In genomic region chr1:214420341-214420740, GRCh38 we compare ENCODE assay signal across 32 cellular contexts.
DNase-seq lines count a peak whose midpoint lies in the region; ATAC-seq and TF ChIP-seq lines count a peak whose summit lies in the region.
"Had no signal": no experiment of that assay in that cellular context is flagged by ENCODE, and none has a peak within 500 bp of the region (broad histone marks: within the 10 kb centered on the region; RNA-seq: fewer than 3 reads in every experiment).

No MANE protein-coding gene starts in this region.

- BruUV-seq in Caco-2 (replicated peaks; lab: Mats Ljungman, UMichigan): no TSS peak

- no peak overlapping the region for H3K4me3 ChIP-seq in Caco-2 (ENCODE audit: low read depth, low read length)
- no peak overlapping the region for H3K4me3 ChIP-seq in HUES64 (ENCODE audit: low read length)
- H3K4me3 ChIP-seq: A549, ascending aorta, esophagus muscularis mucosa, testis had no signal

- ATAC-seq in activated CD8-positive, alpha-beta T cell treated with anti-CD3 and anti-CD28 coated beads, Interleukin-2, amount 10 ng/mL, durations not matched to agents 7 days and 5 days: no peak
- ATAC-seq: A549; activated T-cell treated with anti-CD3 and anti-CD28 coated beads, Interleukin-2, amount 50 U/mL, for 4 hours; effector memory CD8-positive, alpha-beta T cell; naive thymus-derived CD8-positive, alpha-beta T cell; stimulated activated naive CD8-positive, alpha-beta T cell treated with anti-CD3 and anti-CD28 coated beads, Interleukin-15, Interleukin-2, amounts not matched to agents 100 U/mL and 50 U/mL, for 24 hours had no signal

- no peak for TF ChIP-seq CTCF in Caco-2 (IDR thresholded peaks at IDR 0.05; ENCODE audit: insufficient read depth in 1 of 2, low read depth in 1 of 2, low read length in 1 of 2, severe bottlenecking in 1 of 2, unreplicated experiment in 1 of 2)
- no peak for TF ChIP-seq CTCF in chondrocyte (IDR thresholded peaks at IDR 0.05)
- no peak for TF ChIP-seq CTCF in mesothelial cell of epicardium (IDR thresholded peaks at IDR 0.05; ENCODE audit: unreplicated experiment)

- H3K27me3 ChIP-seq in Caco-2 (replicated peaks; ENCODE audit: control insufficient read depth, insufficient read depth, low read length): no peaks in the 10 kb centered on the region
- no peaks in the 10 kb centered on the region for H3K27me3 ChIP-seq in HUES64 (ENCODE audit: insufficient read depth, low read length)
- H3K27me3 ChIP-seq: ascending aorta, esophagus muscularis mucosa, testis had no signal

- intact Hi-C loops in Caco-2 (cut with micrococcal nuclease; ENCODE audit: unreplicated experiment): no loop called here

- H3K27ac ChIP-seq in HUES64 (ENCODE audit: low read depth, low read length): peak overlapping the region; percentile 16
- H3K27ac ChIP-seq: A549, esophagus muscularis mucosa, testis, WERI-Rb-1 had no signal

- H3K36me3 ChIP-seq in Caco-2 (ENCODE audit: control insufficient read depth, insufficient read depth, low read length) (no peaks in the 10 kb centered on the region; the same call in 1 of the 2 replicates), HUES64 (ENCODE audit: insufficient read depth, low read length) (no peaks in the 10 kb centered on the region)
- H3K36me3 ChIP-seq: ascending aorta, esophagus muscularis mucosa, WERI-Rb-1 had no signal

- peaks cover 40% of the 10 kb centered on the region for H3K4me1 ChIP-seq in Caco-2
- peaks cover 44% of the 10 kb centered on the region for H3K4me1 ChIP-seq in HUES64 (ENCODE audit: insufficient read depth, low read length)

- POLR2A ChIA-PET in Caco-2 (lab: Charles Lee): no interaction called here
- POLR2A ChIA-PET in activated CD8-positive, alpha-beta T cell treated with anti-CD3 and anti-CD28 coated beads, Interleukin-2, amount 10 ng/mL, durations not matched to agents 7 days and 5 days (lab: Charles Lee): no interaction called here

- DNase-seq in Caco-2 (no peak), chondrocyte (ENCODE audit: low spot score) (no peak), mesothelial cell of epicardium (ENCODE audit: low spot score in 2 of 2, unreplicated experiment in 2 of 2) (no peak), NCI-H146 treated with DMSO at 0.1 percent for 48 hours (lab: John Stamatoyannopoulos, UW; ENCODE audit: unreplicated experiment) (no peak), pons (ENCODE audit: low spot score) (no peak), NCI-H524 treated with DMSO at 0.1 percent for 48 hours (lab: John Stamatoyannopoulos, UW) (no peak)
- no peak for DNase-seq in activated CD8-positive, alpha-beta T cell treated with anti-CD3 and anti-CD28 coated beads, Interleukin-2, amount 10 ng/mL, durations not matched to agents 7 days and 5 days
- DNase-seq: activated CD4-positive, alpha-beta T cell treated with anti-CD3 and anti-CD28 coated beads, Interleukin-2, amount 10 ng/mL, durations not matched to agents 7 days and 5 days; activated gamma-delta T cell treated with Interleukin-2 at 50 U/mL for 16 hours; activated T-cell treated with anti-CD3 and anti-CD28 coated beads, Interleukin-2, amount 50 U/mL, for 4 hours; CD4-positive, alpha-beta memory T cell; central memory CD4-positive, alpha-beta T cell; effector memory CD8-positive, alpha-beta T cell; EL; foreskin melanocyte; Karpas-422; naive thymus-derived CD8-positive, alpha-beta T cell; NCI-H1436; NCI-H2081 treated with DMSO at 0.1 percent for 48 hours; NCI-H345; NCI-H748 treated with DMSO at 0.1 percent for 48 hours; occipital lobe; SHP77; stimulated activated naive CD8-positive, alpha-beta T cell treated with anti-CD3 and anti-CD28 coated beads, Interleukin-15, Interleukin-2, amounts not matched to agents 100 U/mL and 50 U/mL, for 24 hours; T1000; testis; WERI-Rb-1 had no signal

- H3K9me3 Mint-ChIP-seq in Caco-2 (ENCODE audit: unreplicated experiment): peaks cover 10% of the 10 kb centered on the region
- no peaks in the 10 kb centered on the region for H3K9me3 Mint-ChIP-seq in chondrocyte (ENCODE audit: low read depth)
- no peaks in the 10 kb centered on the region for H3K9me3 Mint-ChIP-seq in mesothelial cell of epicardium
- no peaks in the 10 kb centered on the region for H3K9me3 Mint-ChIP-seq in activated CD8-positive, alpha-beta T cell treated with anti-CD3 and anti-CD28 coated beads, Interleukin-2, amount 10 ng/mL, durations not matched to agents 7 days and 5 days (ENCODE audit: insufficient read depth)
- H3K9me3 Mint-ChIP-seq: activated T-cell treated with anti-CD3 and anti-CD28 coated beads, Interleukin-2, amount 50 U/mL, for 4 hours; effector memory CD8-positive, alpha-beta T cell had no signal

- H3K36me3 Mint-ChIP-seq in Caco-2 (ENCODE audit: insufficient read depth, unreplicated experiment): peaks cover 75% of the 10 kb centered on the region
- H3K36me3 Mint-ChIP-seq in chondrocyte (ENCODE audit: low read depth): peaks cover 2% of the 10 kb centered on the region
- peaks cover 1% of the 10 kb centered on the region for H3K36me3 Mint-ChIP-seq in mesothelial cell of epicardium
- H3K36me3 Mint-ChIP-seq in activated CD8-positive, alpha-beta T cell treated with anti-CD3 and anti-CD28 coated beads, Interleukin-2, amount 10 ng/mL, durations not matched to agents 7 days and 5 days (ENCODE audit: low read depth): peaks cover 4% of the 10 kb centered on the region
- H3K36me3 Mint-ChIP-seq: CD4-positive, alpha-beta memory T cell; naive thymus-derived CD8-positive, alpha-beta T cell had no signal

- H3K4me1 Mint-ChIP-seq in Caco-2 (ENCODE audit: low read depth, unreplicated experiment) (peaks cover 52% of the 10 kb centered on the region), chondrocyte (ENCODE audit: low read depth) (peaks cover 89% of the 10 kb centered on the region), mesothelial cell of epicardium (peaks cover 54% of the 10 kb centered on the region)
- H3K4me1 Mint-ChIP-seq in activated CD8-positive, alpha-beta T cell treated with anti-CD3 and anti-CD28 coated beads, Interleukin-2, amount 10 ng/mL, durations not matched to agents 7 days and 5 days (ENCODE audit: low read depth): peaks cover 31% of the 10 kb centered on the region
- H3K4me1 Mint-ChIP-seq: B cell; naive thymus-derived CD8-positive, alpha-beta T cell had no signal

- H3K27ac Mint-ChIP-seq in Caco-2 (ENCODE audit: unreplicated experiment) (peak overlapping the region; percentile 71), chondrocyte (ENCODE audit: unreplicated experiment) (peak overlapping the region; percentile 75), mesothelial cell of epicardium (peak overlapping the region; percentile 78)
- H3K27ac Mint-ChIP-seq in activated CD8-positive, alpha-beta T cell treated with anti-CD3 and anti-CD28 coated beads, Interleukin-2, amount 10 ng/mL, durations not matched to agents 7 days and 5 days: no peak overlapping the region
- H3K27ac Mint-ChIP-seq: activated CD4-positive, alpha-beta T cell treated with anti-CD3 and anti-CD28 coated beads, Interleukin-2, amount 10 ng/mL, durations not matched to agents 7 days and 5 days; B cell; CD4-positive, alpha-beta memory T cell; effector memory CD8-positive, alpha-beta T cell; naive thymus-derived CD8-positive, alpha-beta T cell had no signal

- H3K4me3 Mint-ChIP-seq in Caco-2 (ENCODE audit: unreplicated experiment) (peak overlapping the region; percentile 18), chondrocyte (ENCODE audit: unreplicated experiment) (no peak overlapping the region), mesothelial cell of epicardium (no peak overlapping the region)
- no peak overlapping the region for H3K4me3 Mint-ChIP-seq in activated CD8-positive, alpha-beta T cell treated with anti-CD3 and anti-CD28 coated beads, Interleukin-2, amount 10 ng/mL, durations not matched to agents 7 days and 5 days
- H3K4me3 Mint-ChIP-seq: activated CD4-positive, alpha-beta T cell treated with anti-CD3 and anti-CD28 coated beads, Interleukin-2, amount 10 ng/mL, durations not matched to agents 7 days and 5 days; activated T-cell treated with anti-CD3 and anti-CD28 coated beads, Interleukin-2, amount 50 U/mL, for 4 hours; B cell; CD4-positive, alpha-beta memory T cell; effector memory CD8-positive, alpha-beta T cell; naive thymus-derived CD8-positive, alpha-beta T cell had no signal

- CTCF ChIA-PET in Caco-2 (lab: Charles Lee): no interaction called here
- CTCF ChIA-PET in activated CD8-positive, alpha-beta T cell treated with anti-CD3 and anti-CD28 coated beads, Interleukin-2, amount 10 ng/mL, durations not matched to agents 7 days and 5 days (lab: Charles Lee): no interaction called here

- H3K9ac ChIP-seq in HUES64 (ENCODE audit: low read depth, low read length): no peak overlapping the region

- 80% methylated on average over 1 of the region's 1 CpG for WGBS in HUES64

- no peaks in the 10 kb centered on the region for H3K27me3 Mint-ChIP-seq in Caco-2 (ENCODE audit: insufficient read depth, unreplicated experiment)
- H3K27me3 Mint-ChIP-seq in chondrocyte (ENCODE audit: low read depth): no peaks in the 10 kb centered on the region
- no peaks in the 10 kb centered on the region for H3K27me3 Mint-ChIP-seq in mesothelial cell of epicardium (ENCODE audit: low read depth)
- H3K27me3 Mint-ChIP-seq in activated CD8-positive, alpha-beta T cell treated with anti-CD3 and anti-CD28 coated beads, Interleukin-2, amount 10 ng/mL, durations not matched to agents 7 days and 5 days (ENCODE audit: low read depth): peaks cover 9% of the 10 kb centered on the region

- H3K9me3 ChIP-seq in Caco-2 (no peaks in the 10 kb centered on the region), HUES64 (ENCODE audit: insufficient read depth, low read depth, low read length) (no peaks in the 10 kb centered on the region)
- H3K9me3 ChIP-seq: A549, ascending aorta, esophagus muscularis mucosa, testis had no signal
